In genomic region chr3:42886294-42886822, GRCh38 we compare ENCODE assay signal across 40 cellular contexts. TPM values are rescaled to one million over a fixed set of nuclear protein-coding genes. Genes with fewer than 3 reads are reported as not detected.
"Had no signal": no experiment of that assay in that cellular context is flagged by ENCODE, and none has a peak within 500 bp of the region (broad histone marks: within the 10 kb centered on the region; RNA-seq: fewer than 3 reads in every experiment).

No MANE protein-coding gene starts in this region.

- H3K27ac Mint-ChIP-seq: activated CD4-positive, alpha-beta memory T cell treated with anti-CD3 and anti-CD28 coated beads, Interleukin-2, amount 10 ng/mL, durations not matched to agents 7 days and 5 days; activated CD8-positive, alpha-beta memory T cell treated with anti-CD3 and anti-CD28 coated beads, Interleukin-2, amount 10 ng/mL, durations not matched to agents 7 days and 5 days; activated naive CD4-positive, alpha-beta T cell treated with anti-CD3 and anti-CD28 coated beads, Interleukin-2, amount 50 U/mL, for 24 hours; activated naive CD8-positive, alpha-beta T cell treated with anti-CD3 and anti-CD28 coated beads, Interleukin-2, amount 10 ng/mL, durations not matched to agents 7 days and 5 days; activated T-cell treated with anti-CD3 and anti-CD28 coated beads, Interleukin-2, amount 50 U/mL, for 72 hours; activated T-helper 2 cell treated with anti-CD3 and anti-CD28 coated beads, Interferon-gamma antibody, Interleukin-2, Interleukin-4, amounts not matched to agents 10 μg/mL and 5 μg/mL and 100 μg/mL, durations not matched to agents 14 hours and 24 hours and 36 hours had no signal

- ATAC-seq: activated CD8-positive, alpha-beta memory T cell treated with anti-CD3 and anti-CD28 coated beads, Interleukin-2, amount 10 ng/mL, durations not matched to agents 7 days and 5 days; activated T-cell treated with anti-CD3 and anti-CD28 coated beads, Interleukin-2, amount 50 U/mL, for 72 hours; Right ventricle myocardium inferior had no signal

- H3K4me3 ChIP-seq: ascending aorta, cardiac muscle cell, PC-9 had no signal

- H3K36me3 Mint-ChIP-seq: activated CD8-positive, alpha-beta memory T cell treated with anti-CD3 and anti-CD28 coated beads, Interleukin-2, amount 10 ng/mL, durations not matched to agents 7 days and 5 days; activated naive CD4-positive, alpha-beta T cell treated with anti-CD3 and anti-CD28 coated beads, Interleukin-2, amount 50 U/mL, for 24 hours; activated naive CD8-positive, alpha-beta T cell treated with anti-CD3 and anti-CD28 coated beads, Interleukin-2, amount 10 ng/mL, durations not matched to agents 7 days and 5 days had no signal

- H3K4me2 ChIP-seq: PC-9 had no signal

- DNase-seq: activated CD4-positive, alpha-beta memory T cell treated with anti-CD3 and anti-CD28 coated beads, Interleukin-2, amount 10 ng/mL, durations not matched to agents 7 days and 5 days; activated CD4-positive, alpha-beta T cell treated with anti-CD3 and anti-CD28 coated beads for 1 hour; activated CD4-positive, alpha-beta T cell treated with anti-CD3 and anti-CD28 coated beads for 48 hours; activated CD4-positive, CD25-positive, alpha-beta regulatory T cell; activated CD8-positive, alpha-beta memory T cell treated with anti-CD3 and anti-CD28 coated beads for 24 hours; activated CD8-positive, alpha-beta memory T cell treated with anti-CD3 and anti-CD28 coated beads, Interleukin-2, amount 10 ng/mL, durations not matched to agents 7 days and 5 days; activated gamma-delta T cell; activated naive CD4-positive, alpha-beta T cell treated with Interleukin-2 at 50 U/mL for 16 hours; activated naive CD8-positive, alpha-beta T cell treated with anti-CD3 and anti-CD28 coated beads, Interleukin-2, amount 10 ng/mL, durations not matched to agents 7 days and 5 days; activated T-cell treated with anti-CD3 and anti-CD28 coated beads, Interleukin-2, amount 50 U/mL, for 1 hour; activated T-cell treated with anti-CD3 and anti-CD28 coated beads, Interleukin-2, amount 50 U/mL, for 72 hours; amygdala; Kasumi-1; MM.1S; MV-4-11; NCI-H1092; NCI-H1436 treated with DMSO at 0.1 percent for 48 hours; NCI-H1930; NCI-H2081 treated with DMSO at 0.1 percent for 48 hours; NCI-H226; NCI-H524 treated with DMSO at 0.1 percent for 48 hours; NCI-H748 treated with DMSO at 0.1 percent for 48 hours; NK-92 treated with Interleukin-12 subunit alpha and Interleukin-12 subunit beta, amount 100 ng/mL, for 24 hours; SIG-M5; SW 1271; T1000; WERI-Rb-1 had no signal

- FAIRE-seq: RCC 7860 had no signal

- H2AFZ ChIP-seq: PC-9 had no signal

- H3K4me3 Mint-ChIP-seq: activated CD4-positive, alpha-beta memory T cell treated with anti-CD3 and anti-CD28 coated beads, Interleukin-2, amount 10 ng/mL, durations not matched to agents 7 days and 5 days; activated CD8-positive, alpha-beta memory T cell treated with anti-CD3 and anti-CD28 coated beads, Interleukin-2, amount 10 ng/mL, durations not matched to agents 7 days and 5 days; activated naive CD4-positive, alpha-beta T cell treated with anti-CD3 and anti-CD28 coated beads, Interleukin-2, amount 50 U/mL, for 24 hours; activated naive CD8-positive, alpha-beta T cell treated with anti-CD3 and anti-CD28 coated beads, Interleukin-2, amount 10 ng/mL, durations not matched to agents 7 days and 5 days; activated T-cell treated with anti-CD3 and anti-CD28 coated beads, Interleukin-2, amount 50 U/mL, for 72 hours; central memory CD8-positive, alpha-beta T cell had no signal

- H3K36me3 ChIP-seq: ascending aorta, cardiac muscle cell, WERI-Rb-1 had no signal

- H3K9me3 Mint-ChIP-seq: activated CD4-positive, alpha-beta memory T cell treated with anti-CD3 and anti-CD28 coated beads, Interleukin-2, amount 10 ng/mL, durations not matched to agents 7 days and 5 days; activated naive CD4-positive, alpha-beta T cell treated with anti-CD3 and anti-CD28 coated beads, Interleukin-2, amount 50 U/mL, for 24 hours; activated naive CD8-positive, alpha-beta T cell treated with anti-CD3 and anti-CD28 coated beads, Interleukin-2, amount 10 ng/mL, durations not matched to agents 7 days and 5 days; activated T-cell treated with anti-CD3 and anti-CD28 coated beads, Interleukin-2, amount 50 U/mL, for 72 hours; activated T-helper 2 cell treated with anti-CD3 and anti-CD28 coated beads, Interferon-gamma antibody, Interleukin-2, Interleukin-4, amounts not matched to agents 10 μg/mL and 5 μg/mL and 100 μg/mL, durations not matched to agents 14 hours and 24 hours and 36 hours; central memory CD8-positive, alpha-beta T cell had no signal

- H3K9me3 ChIP-seq: ascending aorta had no signal

- H3K27ac ChIP-seq: ascending aorta, cardiac muscle cell, PC-9, RWPE1, WERI-Rb-1 had no signal

- H3K27me3 ChIP-seq: ascending aorta, cardiac muscle cell had no signal

RNA-seq across cellular contexts. Expression of gene CYP8B1, which starts 10.7 kb away (rescaled TPM):
- total RNA-seq: activated CD4-positive, alpha-beta memory T cell treated with anti-CD3 and anti-CD28 coated beads, Interleukin-2, amount 10 ng/mL, durations not matched to agents 7 days and 5 days; activated CD8-positive, alpha-beta memory T cell treated with anti-CD3 and anti-CD28 coated beads, Interleukin-2, amount 10 ng/mL, durations not matched to agents 7 days and 5 days; activated naive CD8-positive, alpha-beta T cell treated with anti-CD3 and anti-CD28 coated beads, Interleukin-2, amount 10 ng/mL, durations not matched to agents 7 days and 5 days; activated T-cell treated with anti-CD3 and anti-CD28 coated beads, Interleukin-2, amount 50 U/mL, for 72 hours; activated T-helper 2 cell treated with anti-CD3 and anti-CD28 coated beads, Interferon-gamma antibody, Interleukin-2, Interleukin-4, amounts not matched to agents 10 μg/mL and 5 μg/mL and 100 μg/mL, durations not matched to agents 14 hours and 24 hours and 36 hours; cardiac muscle cell; chondrocyte; NCI-H460; PC-9; Right ventricle myocardium inferior; T-helper 1 cell treated with Interleukin-12 subunit alpha and Interleukin-12 subunit beta and Interleukin-4 antibody, amounts not matched to agents 30 ng/mL and 1 ng/mL, for 36 hours; T-helper 2 cell treated with Interferon-gamma antibody and Interleukin-4, amounts not matched to agents 100 ng/mL and 5 ng/mL, for 36 hours had no signal
- polyA plus RNA-seq: cardiac muscle cell had no signal

RNA-seq across cellular contexts. Expression of gene ZNF662, which starts 19.6 kb away (rescaled TPM):
- total RNA-seq: chondrocyte, NCI-H460 had no signal
